ENCODE assay signal across 17 cellular contexts in the genomic region with DNA sequence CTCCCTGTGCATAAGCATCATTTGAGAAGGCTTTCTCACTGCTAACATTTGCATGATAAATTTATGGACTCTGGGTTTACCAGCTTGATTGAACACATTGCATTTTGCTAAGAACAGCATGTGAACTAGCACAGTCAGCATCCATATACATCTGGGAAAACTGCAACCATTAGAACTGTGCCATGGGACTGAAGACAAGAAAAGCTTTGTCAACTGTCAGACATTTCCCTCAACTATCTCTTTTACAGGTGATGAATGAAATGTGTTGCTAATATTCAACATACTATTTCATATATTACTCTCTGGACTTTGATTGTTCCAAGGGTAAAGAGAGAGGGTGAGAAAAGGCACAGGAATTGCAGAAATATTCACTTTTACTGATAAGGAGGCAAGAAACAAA.
DNase-seq lines count a peak whose midpoint lies in the region; ATAC-seq and TF ChIP-seq lines count a peak whose summit lies in the region.
"Had no signal": no experiment of that assay in that cellular context is flagged by ENCODE, and none has a peak within 500 bp of the region (broad histone marks: within the 10 kb centered on the region; RNA-seq: fewer than 3 reads in every experiment).

No MANE protein-coding gene starts in this region.

- H2AFZ ChIP-seq in ACC112 (ENCODE audit: low read length, unreplicated experiment) = peak overlapping the region; percentile 83
- H2AFZ ChIP-seq in MM.1S (ENCODE audit: low read length) = no peak overlapping the region
- H2AFZ ChIP-seq in PC-3 (ENCODE audit: low read length) = peak overlapping the region; percentile 40; the same call in 1 of the 2 replicates

- intact Hi-C loops in PC-3 (cut with micrococcal nuclease) = no loop called here

- H3K4me3 ChIP-seq in ACC112 (ENCODE audit: low read depth, low read length) (peak overlapping the region; percentile 72), MM.1S (ENCODE audit: low read length) (no peak overlapping the region), PC-3 (ENCODE audit: low read length) (0 out of 2 replicates have a peak overlapping the region, but pooled peaks have one; percentile 20)
- H3K4me3 ChIP-seq: A549; BLaER1 treated with 17β-estradiol and CSF1 and Interleukin-3, amounts not matched to agents 10 nM and 100 nM had no signal

- H4K20me1 ChIP-seq in MM.1S (ENCODE audit: insufficient read depth, low read length) (no peaks in the 10 kb centered on the region), PC-3 (ENCODE audit: low read length) (no peaks in the 10 kb centered on the region)
- H4K20me1 ChIP-seq: BLaER1 treated with 17β-estradiol and CSF1 and Interleukin-3, amounts not matched to agents 10 nM and 100 nM had no signal

- H3F3A ChIP-seq in MM.1S (ENCODE audit: insufficient read depth, low read length) = no peaks in the 10 kb centered on the region
- no peaks in the 10 kb centered on the region for H3F3A ChIP-seq in PC-3 (ENCODE audit: low read length, unreplicated experiment)

- H3K4me2 ChIP-seq in MM.1S (ENCODE audit: low read depth, low read length) = no peak overlapping the region
- no peak overlapping the region for H3K4me2 ChIP-seq in PC-3 (ENCODE audit: low read length)
- H3K4me2 ChIP-seq: A549; BLaER1 treated with 17β-estradiol and CSF1 and Interleukin-3, amounts not matched to agents 10 nM and 100 nM had no signal

- H3K27me3 ChIP-seq in ACC112 (ENCODE audit: insufficient read depth, low read length) (no peaks in the 10 kb centered on the region), MM.1S (replicated peaks; ENCODE audit: insufficient read depth, low read length) (no peaks in the 10 kb centered on the region), PC-3 (ENCODE audit: low read length) (no peaks in the 10 kb centered on the region)
- H3K27me3 ChIP-seq: BLaER1 treated with 17β-estradiol and CSF1 and Interleukin-3, amounts not matched to agents 10 nM and 100 nM had no signal

- H3K9me3 ChIP-seq in MM.1S (replicated peaks; ENCODE audit: insufficient read depth, low read length) (no peaks in the 10 kb centered on the region), PC-3 (ENCODE audit: low read length) (no peaks in the 10 kb centered on the region)
- H3K9me3 ChIP-seq: A549; BLaER1 treated with 17β-estradiol and CSF1 and Interleukin-3, amounts not matched to agents 10 nM and 100 nM; Caco-2 had no signal

- BruUV-seq in PC-3 (replicated peaks; lab: Mats Ljungman, UMichigan) = no TSS peak

- H3K9me2 ChIP-seq in MM.1S (replicated peaks; ENCODE audit: insufficient read depth, low read length) (no peaks in the 10 kb centered on the region), PC-3 (replicated peaks; ENCODE audit: low read length) (peaks cover 4% of the 10 kb centered on the region; the same call in 1 of the 2 replicates)

- TF ChIP-seq CTCF in MM.1S (IDR thresholded peaks at IDR 0.05; ENCODE audit: low read length) (no peak), PC-3 (conservative IDR thresholded peaks at IDR 0.05; ENCODE audit: low read depth, low read length) (no peak)

- CTCF ChIA-PET in PC-3 (lab: Charles Lee) = no interaction called here

- no peak for ATAC-seq in PC-3
- ATAC-seq in HG03520 (IDR thresholded peaks at IDR 0.05; ENCODE audit: unreplicated experiment) = no peak
- ATAC-seq: A549; CD8-positive, alpha-beta T cell had no signal

- POLR2A ChIA-PET in PC-3 (lab: Charles Lee; ENCODE audit: unreplicated experiment) = no interaction called here

- no peak overlapping the region for H3K27ac ChIP-seq in ACC112 (ENCODE audit: low read depth, low read length)
- H3K27ac ChIP-seq in MM.1S (ENCODE audit: low read length) = no peak overlapping the region
- H3K27ac ChIP-seq in PC-3 (ENCODE audit: low read length) = no peak overlapping the region
- H3K27ac ChIP-seq: 22Rv1; A549; BLaER1 treated with 17β-estradiol and CSF1 and Interleukin-3, amounts not matched to agents 10 nM and 100 nM; C4-2B had no signal

- H3K36me3 ChIP-seq in ACC112 (ENCODE audit: insufficient read depth, low read length) (no peaks in the 10 kb centered on the region), MM.1S (replicated peaks; ENCODE audit: insufficient read depth, low read length) (no peaks in the 10 kb centered on the region), PC-3 (ENCODE audit: low read depth, low read length) (no peaks in the 10 kb centered on the region)
- H3K36me3 ChIP-seq: BLaER1 treated with 17β-estradiol and CSF1 and Interleukin-3, amounts not matched to agents 10 nM and 100 nM had no signal

- DNase-seq in MM.1S (peak; percentile 12), PC-3 (no peak)
- DNase-seq in activated CD4-positive, alpha-beta T cell treated with anti-CD3 and anti-CD28 coated beads for 1 hour = no peak
- no peak for DNase-seq in activated effector memory CD4-positive, alpha-beta T cell treated with anti-CD3 and anti-CD28 coated beads, Interleukin-2, amount 50 U/mL, for 16 hours
- DNase-seq: ACHN; Caco-2; Calu3; CD4-positive, alpha-beta T cell; CD8-positive, alpha-beta T cell; DMS79 treated with DMSO at 0.1 percent for 48 hours; GF-D8 had no signal

- H3K4me1 ChIP-seq in ACC112 (ENCODE audit: control insufficient read depth, insufficient read depth, low read length, unreplicated experiment) (no peaks in the 10 kb centered on the region), MM.1S (ENCODE audit: low read length) (no peaks in the 10 kb centered on the region), PC-3 (ENCODE audit: insufficient read depth, low read length) (no peaks in the 10 kb centered on the region)
- H3K4me1 ChIP-seq: A549; BLaER1 treated with 17β-estradiol and CSF1 and Interleukin-3, amounts not matched to agents 10 nM and 100 nM; Caco-2 had no signal

- H3K9ac ChIP-seq in MM.1S (ENCODE audit: low read length) (no peak overlapping the region), PC-3 (ENCODE audit: low read length) (no peak overlapping the region)
- H3K9ac ChIP-seq: BLaER1 treated with 17β-estradiol and CSF1 and Interleukin-3, amounts not matched to agents 10 nM and 100 nM had no signal

- no peaks in the 10 kb centered on the region for H3K79me2 ChIP-seq in ACC112 (ENCODE audit: control insufficient read depth, insufficient read depth, low read length, unreplicated experiment)
- H3K79me2 ChIP-seq in MM.1S (ENCODE audit: low read length) = no peaks in the 10 kb centered on the region
- H3K79me2 ChIP-seq in PC-3 (ENCODE audit: low read length) = no peaks in the 10 kb centered on the region
